Comparison of ENCODE assay signal across 1 cellular context in the genomic region with DNA sequence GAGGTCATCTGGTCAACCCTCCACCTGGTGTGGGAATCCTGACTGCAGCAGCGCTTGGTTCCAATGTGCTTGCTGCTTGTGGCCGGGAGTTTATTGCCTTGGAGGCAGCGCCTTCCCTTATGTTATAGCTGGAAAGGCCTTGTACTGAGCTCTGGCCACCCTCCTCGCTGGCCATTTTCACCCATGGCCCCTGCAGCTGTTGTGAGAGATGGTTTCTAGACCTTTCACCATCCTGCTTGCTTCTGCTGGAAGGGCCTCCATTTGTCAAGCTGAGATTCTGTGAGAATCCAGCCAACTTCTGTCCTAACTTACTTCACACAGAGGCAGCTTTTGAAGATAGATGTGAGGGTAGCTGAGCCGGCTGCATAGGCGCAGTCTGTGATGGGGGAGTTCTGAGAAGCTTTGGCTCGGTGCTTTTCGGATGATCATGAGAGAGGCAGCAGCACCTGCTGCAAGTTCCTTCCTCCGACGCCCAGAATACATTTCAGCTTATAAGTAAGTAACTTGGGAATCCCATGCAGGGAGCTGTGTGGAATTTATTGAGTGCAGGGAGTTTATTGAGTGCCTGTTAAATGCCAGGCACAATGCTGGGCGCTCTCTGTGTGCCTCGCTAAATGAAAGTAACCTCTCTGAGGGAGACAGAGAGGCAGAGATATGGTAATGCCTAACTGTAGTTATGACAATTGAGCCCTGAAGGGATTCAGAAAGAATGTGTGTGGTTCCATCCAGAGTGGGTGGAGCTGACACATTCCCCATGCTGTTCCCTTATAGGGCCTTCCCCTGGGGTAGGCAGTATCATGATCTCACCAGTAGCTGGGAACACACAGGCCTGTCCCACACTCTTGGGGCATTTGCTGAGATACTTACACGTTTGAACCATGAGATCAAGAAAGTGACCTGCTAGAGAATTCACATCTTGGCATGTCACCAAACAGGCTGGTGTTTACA.
A peak's percentile ranks its signal among the peaks of the same experiment; 100 is the strongest.
TF ChIP-seq lines count a peak whose summit lies in the region.

No MANE protein-coding gene starts in this region.

TF ChIP-seq in HEK293, 187 proteins besides CTCF, POLR2A, EP300 and RAD21 (continued from another document):
- peak; percentile 75 for TF ChIP-seq PRDM10 (tag by site-specific recombination; IDR thresholded peaks at IDR 0.05)
- TF ChIP-seq ZNF223 (tag by site-specific recombination; IDR thresholded peaks at IDR 0.05) = no peak
- no peak for TF ChIP-seq ZNF677 (tag by site-specific recombination; IDR thresholded peaks at IDR 0.05)
- peak; percentile 89 for TF ChIP-seq ZNF580 (tag by site-specific recombination; IDR thresholded peaks at IDR 0.05)
- no peak for TF ChIP-seq ZNF707 (tag by site-specific recombination; IDR thresholded peaks at IDR 0.05)
- no peak for TF ChIP-seq ZNF433 (tag by site-specific recombination; IDR thresholded peaks at IDR 0.05; ENCODE audit: low read depth)
- TF ChIP-seq ZFP41 (tag by site-specific recombination; IDR thresholded peaks at IDR 0.05; ENCODE audit: borderline replicate concordance) = no peak
- TF ChIP-seq ZEB2 (tag by site-specific recombination; IDR thresholded peaks at IDR 0.05) = no peak
- TF ChIP-seq GLIS1 (tag by site-specific recombination; IDR thresholded peaks at IDR 0.05) = peak; percentile 49; the same call in 1 of the 2 replicates
